In the genomic region with DNA sequence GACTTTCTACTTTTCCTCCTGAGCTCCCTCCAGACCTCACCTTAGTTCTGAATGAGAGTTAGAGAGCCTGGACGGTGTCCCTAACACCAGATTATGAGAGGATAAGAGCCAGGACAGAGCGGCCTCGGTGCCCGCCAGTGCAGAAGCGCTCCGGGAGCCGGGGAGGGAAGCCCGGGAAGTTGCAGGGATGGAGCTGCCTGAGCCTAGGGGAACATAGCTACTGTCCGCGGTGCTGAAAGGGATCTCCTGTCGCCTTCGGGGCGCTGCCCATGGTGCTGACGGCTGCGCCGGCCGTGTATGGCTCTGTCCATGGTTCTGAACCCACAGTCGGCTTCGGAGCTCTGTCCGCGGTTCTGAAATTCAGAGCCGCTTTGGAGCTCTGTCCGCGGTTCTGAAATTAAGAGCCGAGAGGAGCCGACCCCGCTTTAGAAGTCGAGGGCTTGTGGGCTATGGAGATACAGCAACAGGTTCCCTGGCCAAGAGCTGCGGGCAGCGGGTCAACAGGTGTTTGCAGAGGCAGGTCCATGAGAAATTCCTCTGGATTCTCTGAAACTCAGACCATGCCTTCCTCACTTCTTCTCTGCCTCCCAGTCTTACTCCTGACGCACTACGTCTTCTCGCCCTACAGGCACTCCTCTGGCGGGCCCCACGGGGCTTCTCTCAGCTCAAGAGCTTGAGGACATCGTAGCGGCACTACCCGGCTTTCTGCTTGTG, we compare ENCODE assay signal across 1 cellular context.
A peak's percentile ranks its signal among the peaks of the same experiment; 100 is the strongest.
TF ChIP-seq lines count a peak whose summit lies in the region.

No MANE protein-coding gene starts in this region.

TF ChIP-seq in endothelial cell of umbilical vein, 7 proteins besides CTCF, POLR2A, EP300 and RAD21:
- TF ChIP-seq FOS (IDR thresholded peaks at IDR 0.05; ENCODE audit: borderline replicate concordance, insufficient read depth, low read length) (no peak), MAX (IDR thresholded peaks at IDR 0.05; ENCODE audit: insufficient read depth, insufficient read length) (peak; percentile 86), MYC (IDR thresholded peaks at IDR 0.05; ENCODE audit: low read depth, low read length) (peak; percentile 21), POLR2AphosphoS5 (IDR thresholded peaks at IDR 0.05; ENCODE audit: insufficient read depth, low read depth, low read length) (peak; percentile 99)
